In genomic region chr17:81685108-81685507, GRCh38 we compare ENCODE assay signal across 8 cellular contexts. TPM values are rescaled to one million over a fixed set of nuclear protein-coding genes. Genes with fewer than 3 reads are reported as not detected.
DNase-seq lines count a peak whose midpoint lies in the region; ATAC-seq and TF ChIP-seq lines count a peak whose summit lies in the region.

No MANE protein-coding gene starts in this region.

- intact Hi-C loops in right cardiac atrium (cut with DNase I) (no loop called here), posterior vena cava (cut with DNase I) (no loop called here)

- H3K9me3 ChIP-seq in right cardiac atrium (ENCODE audit: control insufficient read depth, low read length), result no peaks in the 10 kb centered on the region

- TF ChIP-seq CTCF in AG04449 (IDR thresholded peaks at IDR 0.05; ENCODE audit: insufficient read depth, low read length, missing control alignments), result no peak

- peaks cover 6% of the 10 kb centered on the region for H3K4me1 ChIP-seq in right cardiac atrium (ENCODE audit: control insufficient read depth, insufficient read depth, low read length)

- CTCF ChIA-PET in AG04449 (lab: Yijun Ruan, JAX), result interaction anchor here (1.4 to 2.0 kb wide), 3 partner anchors 9 to 17 kb away, joined by 3 to 9 read pairs (median 3); no protein-coding TSS in a partner anchor

- no peaks in the 10 kb centered on the region for H3K27me3 ChIP-seq in right cardiac atrium (ENCODE audit: control insufficient read depth, insufficient read depth)

- ATAC-seq in right cardiac atrium (no peak), HG03039 (IDR thresholded peaks at IDR 0.05; ENCODE audit: unreplicated experiment) (no peak)

- POLR2A ChIA-PET in AG04449 (lab: Yijun Ruan, JAX), result interaction anchor here (0.7 to 3.6 kb wide), 7 partner anchors 8 to 571 kb away, joined by 3 to 26 read pairs (median 5); partner anchors contain the start of genes FAAP100 and MRPL12

- 78% methylated on average over 12 of the region's 12 CpGs for WGBS in right cardiac atrium

- peak; percentile 21 for DNase-seq in AG04449 (ENCODE audit: low read depth, low spot score)
- peak; percentile 98 for DNase-seq in HPDE6-E6E7 (ENCODE audit: extremely low spot score)
- DNase-seq in activated CD8-positive, alpha-beta memory T cell treated with anti-CD3 and anti-CD28 coated beads, Interleukin-2, amount 50 U/mL, for 4 hours, result peak; percentile 54
- DNase-seq in right cardiac atrium, result no peak
- DNase-seq in stimulated activated CD4-positive, alpha-beta T cell treated with anti-CD3 and anti-CD28 coated beads, Interleukin-4, amount 100 ng/mL, for 1 hour, result peak; percentile 64
- DNase-seq in NCI-H82 treated with DMSO at 0.1 percent for 48 hours (lab: John Stamatoyannopoulos, UW; ENCODE audit: unreplicated experiment), result no peak
- no peak for DNase-seq in posterior vena cava (ENCODE audit: low spot score)

- H3K4me3 ChIP-seq in AG04449 (ENCODE audit: low read depth, low read length), result peak overlapping the region; percentile 73
- H3K4me3 ChIP-seq in right cardiac atrium (ENCODE audit: low read length), result peak overlapping the region; percentile 97

- no peak overlapping the region for H3K27ac ChIP-seq in right cardiac atrium (ENCODE audit: low read length)

RNA-seq across cellular contexts. Expression of gene HGS, which starts 1.3 kb away (rescaled TPM):
- total RNA-seq in right cardiac atrium, result 10 to 100 TPM; 42.1 to 50.3 (median 47.9) TPM
- polyA plus RNA-seq in right cardiac atrium, result 48.6 TPM
- total RNA-seq in posterior vena cava, result 10 to 100 TPM; 81.6 to 90.7 TPM

RNA-seq across cellular contexts. Expression of gene ARL16, which starts 1.5 kb away (rescaled TPM):
- 10 to 100 TPM; 13.2 to 24.4 (median 16.8) TPM for total RNA-seq in right cardiac atrium
- 20.9 TPM for polyA plus RNA-seq in right cardiac atrium
- total RNA-seq in posterior vena cava, result 10 to 100 TPM; 20.0 to 26.7 TPM

RNA-seq across cellular contexts. Expression of gene MRPL12, which starts 18.1 kb away (rescaled TPM):
- total RNA-seq in right cardiac atrium (100 to 1,000 TPM in 3 of 4 donors, 10 to 100 TPM in 1; 83.3 to 142 (median 112) TPM), posterior vena cava (10 to 100 TPM; 31.8 to 36.8 TPM)
- 310 TPM for polyA plus RNA-seq in right cardiac atrium

RNA-seq across cellular contexts. Expression of gene CCDC137, which starts 18.6 kb away (rescaled TPM):
- total RNA-seq in right cardiac atrium, result 1 to 10 TPM; 5.0 to 7.8 (median 6.7) TPM
- 10.9 TPM for polyA plus RNA-seq in right cardiac atrium
- total RNA-seq in posterior vena cava, result 1 to 10 TPM; 8.5 to 9.9 TPM

RNA-seq across cellular contexts. Expression of gene OXLD1, which starts 18.7 kb away (rescaled TPM):
- 10 to 100 TPM; 20.7 to 27.9 (median 24.6) TPM for total RNA-seq in right cardiac atrium
- 41.0 TPM for polyA plus RNA-seq in right cardiac atrium
- 10 to 100 TPM; 18.0 to 21.2 TPM for total RNA-seq in posterior vena cava

Comparison
In these comparisons a context has a peak if more than half of its experiments do, and no peak if none do; other contexts are left out.
1. DNase-seq: peak in AG04449 (single experiment), HPDE6-E6E7 (single experiment), activated CD8-positive, alpha-beta memory T cell treated with anti-CD3 and anti-CD28 coated beads, Interleukin-2, amount 50 U/mL, for 4 hours (single experiment) and stimulated activated CD4-positive, alpha-beta T cell treated with anti-CD3 and anti-CD28 coated beads, Interleukin-4, amount 100 ng/mL, for 1 hour (single experiment); none in right cardiac atrium (0 of 3), NCI-H82 treated with DMSO at 0.1 percent for 48 hours (single experiment) and posterior vena cava (single experiment).